ENCODE assay signal across 1 cellular context in the genomic region with DNA sequence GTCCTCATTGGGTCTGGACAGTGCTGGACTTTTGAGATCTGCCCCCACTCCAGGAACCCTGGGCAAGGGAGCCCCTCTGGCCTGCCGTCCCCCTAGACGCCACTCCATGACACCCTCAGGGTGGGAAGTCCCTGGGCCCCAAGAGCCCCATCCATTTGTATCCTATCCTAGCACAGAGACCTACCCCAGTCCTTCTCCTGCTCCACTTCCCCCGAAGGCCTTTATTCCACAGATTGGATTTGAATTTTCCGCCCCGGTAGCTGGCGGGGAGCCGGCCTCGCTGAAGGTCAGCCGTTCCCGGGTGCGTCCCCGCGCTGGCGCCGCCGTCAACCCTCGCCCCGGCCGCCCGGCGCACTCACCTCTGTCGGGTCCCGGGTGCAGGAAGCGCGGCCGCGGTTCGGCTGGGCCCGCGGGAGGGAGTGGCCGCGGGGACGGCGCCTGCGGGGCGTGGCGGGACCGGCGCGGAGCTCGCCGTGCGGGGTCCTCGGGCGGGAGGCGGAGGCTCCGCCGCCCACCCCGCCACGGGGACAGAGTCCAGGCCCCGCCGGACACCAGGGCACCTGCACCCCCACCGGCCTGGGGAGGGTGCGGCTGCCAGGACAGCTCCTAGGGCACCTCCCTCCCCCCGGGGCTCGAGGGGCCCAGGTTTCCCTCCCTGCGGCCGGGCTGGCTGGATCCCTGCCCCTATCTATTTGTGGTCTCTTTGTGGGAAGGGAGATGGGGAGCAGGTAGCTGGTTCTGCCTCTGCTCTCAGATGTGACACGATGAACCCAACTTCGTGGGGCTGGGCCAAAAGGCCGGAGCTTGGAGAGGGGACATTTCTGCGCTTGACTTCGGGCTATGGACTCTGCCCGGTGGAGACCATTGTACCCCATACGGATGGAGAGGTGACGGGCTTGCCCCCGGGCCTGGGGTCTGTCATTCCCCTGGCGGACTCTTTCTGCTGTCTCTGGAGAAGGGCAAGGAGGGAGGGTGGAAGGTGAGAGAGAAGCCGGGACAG.
TF ChIP-seq lines count a peak whose summit lies in the region.

No MANE protein-coding gene starts in this region.

TF ChIP-seq in K562, 482 proteins besides CTCF, POLR2A, EP300 and RAD21 (continued from another document and continues in another):
- TF ChIP-seq, protein P1, sequence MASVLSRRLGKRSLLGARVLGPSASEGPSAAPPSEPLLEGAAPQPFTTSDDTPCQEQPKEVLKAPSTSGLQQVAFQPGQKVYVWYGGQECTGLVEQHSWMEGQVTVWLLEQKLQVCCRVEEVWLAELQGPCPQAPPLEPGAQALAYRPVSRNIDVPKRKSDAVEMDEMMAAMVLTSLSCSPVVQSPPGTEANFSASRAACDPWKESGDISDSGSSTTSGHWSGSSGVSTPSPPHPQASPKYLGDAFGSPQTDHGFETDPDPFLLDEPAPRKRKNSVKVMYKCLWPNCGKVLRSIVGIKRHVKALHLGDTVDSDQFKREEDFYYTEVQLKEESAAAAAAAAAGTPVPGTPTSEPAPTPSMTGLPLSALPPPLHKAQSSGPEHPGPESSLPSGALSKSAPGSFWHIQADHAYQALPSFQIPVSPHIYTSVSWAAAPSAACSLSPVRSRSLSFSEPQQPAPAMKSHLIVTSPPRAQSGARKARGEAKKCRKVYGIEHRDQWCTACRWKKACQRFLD (CRISPR knock-in tag; IDR thresholded peaks at IDR 0.05): 0 out of 2 replicates have a peak, but pooled peaks have one; percentile 51
- TF ChIP-seq, protein P2, sequence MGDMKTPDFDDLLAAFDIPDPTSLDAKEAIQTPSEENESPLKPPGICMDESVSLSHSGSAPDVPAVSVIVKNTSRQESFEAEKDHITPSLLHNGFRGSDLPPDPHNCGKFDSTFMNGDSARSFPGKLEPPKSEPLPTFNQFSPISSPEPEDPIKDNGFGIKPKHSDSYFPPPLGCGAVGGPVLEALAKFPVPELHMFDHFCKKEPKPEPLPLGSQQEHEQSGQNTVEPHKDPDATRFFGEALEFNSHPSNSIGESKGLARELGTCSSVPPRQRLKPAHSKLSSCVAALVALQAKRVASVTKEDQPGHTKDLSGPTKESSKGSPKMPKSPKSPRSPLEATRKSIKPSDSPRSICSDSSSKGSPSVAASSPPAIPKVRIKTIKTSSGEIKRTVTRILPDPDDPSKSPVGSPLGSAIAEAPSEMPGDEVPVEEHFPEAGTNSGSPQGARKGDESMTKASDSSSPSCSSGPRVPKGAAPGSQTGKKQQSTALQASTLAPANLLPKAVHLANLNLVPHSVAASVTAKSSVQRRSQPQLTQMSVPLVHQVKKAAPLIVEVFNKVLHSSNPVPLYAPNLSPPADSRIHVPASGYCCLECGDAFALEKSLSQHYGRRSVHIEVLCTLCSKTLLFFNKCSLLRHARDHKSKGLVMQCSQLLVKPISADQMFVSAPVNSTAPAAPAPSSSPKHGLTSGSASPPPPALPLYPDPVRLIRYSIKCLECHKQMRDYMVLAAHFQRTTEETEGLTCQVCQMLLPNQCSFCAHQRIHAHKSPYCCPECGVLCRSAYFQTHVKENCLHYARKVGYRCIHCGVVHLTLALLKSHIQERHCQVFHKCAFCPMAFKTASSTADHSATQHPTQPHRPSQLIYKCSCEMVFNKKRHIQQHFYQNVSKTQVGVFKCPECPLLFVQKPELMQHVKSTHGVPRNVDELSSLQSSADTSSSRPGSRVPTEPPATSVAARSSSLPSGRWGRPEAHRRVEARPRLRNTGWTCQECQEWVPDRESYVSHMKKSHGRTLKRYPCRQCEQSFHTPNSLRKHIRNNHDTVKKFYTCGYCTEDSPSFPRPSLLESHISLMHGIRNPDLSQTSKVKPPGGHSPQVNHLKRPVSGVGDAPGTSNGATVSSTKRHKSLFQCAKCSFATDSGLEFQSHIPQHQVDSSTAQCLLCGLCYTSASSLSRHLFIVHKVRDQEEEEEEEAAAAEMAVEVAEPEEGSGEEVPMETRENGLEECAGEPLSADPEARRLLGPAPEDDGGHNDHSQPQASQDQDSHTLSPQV (IDR thresholded peaks at IDR 0.05): peak; percentile 57; the same call in 1 of the 2 replicates
- TF ChIP-seq, protein P3, sequence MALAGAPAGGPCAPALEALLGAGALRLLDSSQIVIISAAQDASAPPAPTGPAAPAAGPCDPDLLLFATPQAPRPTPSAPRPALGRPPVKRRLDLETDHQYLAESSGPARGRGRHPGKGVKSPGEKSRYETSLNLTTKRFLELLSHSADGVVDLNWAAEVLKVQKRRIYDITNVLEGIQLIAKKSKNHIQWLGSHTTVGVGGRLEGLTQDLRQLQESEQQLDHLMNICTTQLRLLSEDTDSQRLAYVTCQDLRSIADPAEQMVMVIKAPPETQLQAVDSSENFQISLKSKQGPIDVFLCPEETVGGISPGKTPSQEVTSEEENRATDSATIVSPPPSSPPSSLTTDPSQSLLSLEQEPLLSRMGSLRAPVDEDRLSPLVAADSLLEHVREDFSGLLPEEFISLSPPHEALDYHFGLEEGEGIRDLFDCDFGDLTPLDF (CRISPR knock-in tag; IDR thresholded peaks at IDR 0.05): no peak
- no peak for TF ChIP-seq TRIM28 (IDR thresholded peaks at IDR 0.05)
- no peak for TF ChIP-seq FUS (optimal IDR thresholded peaks at IDR 0.05; ENCODE audit: low read depth, low read length)
- TF ChIP-seq ZKSCAN3 (CRISPR knock-in tag; IDR thresholded peaks at IDR 0.05): no peak
- no peak for TF ChIP-seq ZEB2 (IDR thresholded peaks at IDR 0.05)
- TF ChIP-seq, protein P4, sequence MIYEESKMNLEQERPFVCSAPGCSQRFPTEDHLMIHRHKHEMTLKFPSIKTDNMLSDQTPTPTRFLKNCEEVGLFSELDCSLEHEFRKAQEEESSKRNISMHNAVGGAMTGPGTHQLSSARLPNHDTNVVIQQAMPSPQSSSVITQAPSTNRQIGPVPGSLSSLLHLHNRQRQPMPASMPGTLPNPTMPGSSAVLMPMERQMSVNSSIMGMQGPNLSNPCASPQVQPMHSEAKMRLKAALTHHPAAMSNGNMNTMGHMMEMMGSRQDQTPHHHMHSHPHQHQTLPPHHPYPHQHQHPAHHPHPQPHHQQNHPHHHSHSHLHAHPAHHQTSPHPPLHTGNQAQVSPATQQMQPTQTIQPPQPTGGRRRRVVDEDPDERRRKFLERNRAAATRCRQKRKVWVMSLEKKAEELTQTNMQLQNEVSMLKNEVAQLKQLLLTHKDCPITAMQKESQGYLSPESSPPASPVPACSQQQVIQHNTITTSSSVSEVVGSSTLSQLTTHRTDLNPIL (CRISPR knock-in tag; IDR thresholded peaks at IDR 0.05): no peak
- TF ChIP-seq, protein P5, sequence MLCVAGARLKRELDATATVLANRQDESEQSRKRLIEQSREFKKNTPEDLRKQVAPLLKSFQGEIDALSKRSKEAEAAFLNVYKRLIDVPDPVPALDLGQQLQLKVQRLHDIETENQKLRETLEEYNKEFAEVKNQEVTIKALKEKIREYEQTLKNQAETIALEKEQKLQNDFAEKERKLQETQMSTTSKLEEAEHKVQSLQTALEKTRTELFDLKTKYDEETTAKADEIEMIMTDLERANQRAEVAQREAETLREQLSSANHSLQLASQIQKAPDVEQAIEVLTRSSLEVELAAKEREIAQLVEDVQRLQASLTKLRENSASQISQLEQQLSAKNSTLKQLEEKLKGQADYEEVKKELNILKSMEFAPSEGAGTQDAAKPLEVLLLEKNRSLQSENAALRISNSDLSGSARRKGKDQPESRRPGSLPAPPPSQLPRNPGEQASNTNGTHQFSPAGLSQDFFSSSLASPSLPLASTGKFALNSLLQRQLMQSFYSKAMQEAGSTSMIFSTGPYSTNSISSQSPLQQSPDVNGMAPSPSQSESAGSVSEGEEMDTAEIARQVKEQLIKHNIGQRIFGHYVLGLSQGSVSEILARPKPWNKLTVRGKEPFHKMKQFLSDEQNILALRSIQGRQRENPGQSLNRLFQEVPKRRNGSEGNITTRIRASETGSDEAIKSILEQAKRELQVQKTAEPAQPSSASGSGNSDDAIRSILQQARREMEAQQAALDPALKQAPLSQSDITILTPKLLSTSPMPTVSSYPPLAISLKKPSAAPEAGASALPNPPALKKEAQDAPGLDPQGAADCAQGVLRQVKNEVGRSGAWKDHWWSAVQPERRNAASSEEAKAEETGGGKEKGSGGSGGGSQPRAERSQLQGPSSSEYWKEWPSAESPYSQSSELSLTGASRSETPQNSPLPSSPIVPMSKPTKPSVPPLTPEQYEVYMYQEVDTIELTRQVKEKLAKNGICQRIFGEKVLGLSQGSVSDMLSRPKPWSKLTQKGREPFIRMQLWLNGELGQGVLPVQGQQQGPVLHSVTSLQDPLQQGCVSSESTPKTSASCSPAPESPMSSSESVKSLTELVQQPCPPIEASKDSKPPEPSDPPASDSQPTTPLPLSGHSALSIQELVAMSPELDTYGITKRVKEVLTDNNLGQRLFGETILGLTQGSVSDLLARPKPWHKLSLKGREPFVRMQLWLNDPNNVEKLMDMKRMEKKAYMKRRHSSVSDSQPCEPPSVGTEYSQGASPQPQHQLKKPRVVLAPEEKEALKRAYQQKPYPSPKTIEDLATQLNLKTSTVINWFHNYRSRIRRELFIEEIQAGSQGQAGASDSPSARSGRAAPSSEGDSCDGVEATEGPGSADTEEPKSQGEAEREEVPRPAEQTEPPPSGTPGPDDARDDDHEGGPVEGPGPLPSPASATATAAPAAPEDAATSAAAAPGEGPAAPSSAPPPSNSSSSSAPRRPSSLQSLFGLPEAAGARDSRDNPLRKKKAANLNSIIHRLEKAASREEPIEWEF (CRISPR knock-in tag; IDR thresholded peaks at IDR 0.05): no peak
- peak in 1 of 2 experiments; percentile 25; a peak in 2 of 4 replicates for TF ChIP-seq NRF1 (conservative IDR thresholded peaks at IDR 0.05 in 1 of 2, IDR thresholded peaks at IDR 0.05 in 1 of 2)
- TF ChIP-seq, protein P6, sequence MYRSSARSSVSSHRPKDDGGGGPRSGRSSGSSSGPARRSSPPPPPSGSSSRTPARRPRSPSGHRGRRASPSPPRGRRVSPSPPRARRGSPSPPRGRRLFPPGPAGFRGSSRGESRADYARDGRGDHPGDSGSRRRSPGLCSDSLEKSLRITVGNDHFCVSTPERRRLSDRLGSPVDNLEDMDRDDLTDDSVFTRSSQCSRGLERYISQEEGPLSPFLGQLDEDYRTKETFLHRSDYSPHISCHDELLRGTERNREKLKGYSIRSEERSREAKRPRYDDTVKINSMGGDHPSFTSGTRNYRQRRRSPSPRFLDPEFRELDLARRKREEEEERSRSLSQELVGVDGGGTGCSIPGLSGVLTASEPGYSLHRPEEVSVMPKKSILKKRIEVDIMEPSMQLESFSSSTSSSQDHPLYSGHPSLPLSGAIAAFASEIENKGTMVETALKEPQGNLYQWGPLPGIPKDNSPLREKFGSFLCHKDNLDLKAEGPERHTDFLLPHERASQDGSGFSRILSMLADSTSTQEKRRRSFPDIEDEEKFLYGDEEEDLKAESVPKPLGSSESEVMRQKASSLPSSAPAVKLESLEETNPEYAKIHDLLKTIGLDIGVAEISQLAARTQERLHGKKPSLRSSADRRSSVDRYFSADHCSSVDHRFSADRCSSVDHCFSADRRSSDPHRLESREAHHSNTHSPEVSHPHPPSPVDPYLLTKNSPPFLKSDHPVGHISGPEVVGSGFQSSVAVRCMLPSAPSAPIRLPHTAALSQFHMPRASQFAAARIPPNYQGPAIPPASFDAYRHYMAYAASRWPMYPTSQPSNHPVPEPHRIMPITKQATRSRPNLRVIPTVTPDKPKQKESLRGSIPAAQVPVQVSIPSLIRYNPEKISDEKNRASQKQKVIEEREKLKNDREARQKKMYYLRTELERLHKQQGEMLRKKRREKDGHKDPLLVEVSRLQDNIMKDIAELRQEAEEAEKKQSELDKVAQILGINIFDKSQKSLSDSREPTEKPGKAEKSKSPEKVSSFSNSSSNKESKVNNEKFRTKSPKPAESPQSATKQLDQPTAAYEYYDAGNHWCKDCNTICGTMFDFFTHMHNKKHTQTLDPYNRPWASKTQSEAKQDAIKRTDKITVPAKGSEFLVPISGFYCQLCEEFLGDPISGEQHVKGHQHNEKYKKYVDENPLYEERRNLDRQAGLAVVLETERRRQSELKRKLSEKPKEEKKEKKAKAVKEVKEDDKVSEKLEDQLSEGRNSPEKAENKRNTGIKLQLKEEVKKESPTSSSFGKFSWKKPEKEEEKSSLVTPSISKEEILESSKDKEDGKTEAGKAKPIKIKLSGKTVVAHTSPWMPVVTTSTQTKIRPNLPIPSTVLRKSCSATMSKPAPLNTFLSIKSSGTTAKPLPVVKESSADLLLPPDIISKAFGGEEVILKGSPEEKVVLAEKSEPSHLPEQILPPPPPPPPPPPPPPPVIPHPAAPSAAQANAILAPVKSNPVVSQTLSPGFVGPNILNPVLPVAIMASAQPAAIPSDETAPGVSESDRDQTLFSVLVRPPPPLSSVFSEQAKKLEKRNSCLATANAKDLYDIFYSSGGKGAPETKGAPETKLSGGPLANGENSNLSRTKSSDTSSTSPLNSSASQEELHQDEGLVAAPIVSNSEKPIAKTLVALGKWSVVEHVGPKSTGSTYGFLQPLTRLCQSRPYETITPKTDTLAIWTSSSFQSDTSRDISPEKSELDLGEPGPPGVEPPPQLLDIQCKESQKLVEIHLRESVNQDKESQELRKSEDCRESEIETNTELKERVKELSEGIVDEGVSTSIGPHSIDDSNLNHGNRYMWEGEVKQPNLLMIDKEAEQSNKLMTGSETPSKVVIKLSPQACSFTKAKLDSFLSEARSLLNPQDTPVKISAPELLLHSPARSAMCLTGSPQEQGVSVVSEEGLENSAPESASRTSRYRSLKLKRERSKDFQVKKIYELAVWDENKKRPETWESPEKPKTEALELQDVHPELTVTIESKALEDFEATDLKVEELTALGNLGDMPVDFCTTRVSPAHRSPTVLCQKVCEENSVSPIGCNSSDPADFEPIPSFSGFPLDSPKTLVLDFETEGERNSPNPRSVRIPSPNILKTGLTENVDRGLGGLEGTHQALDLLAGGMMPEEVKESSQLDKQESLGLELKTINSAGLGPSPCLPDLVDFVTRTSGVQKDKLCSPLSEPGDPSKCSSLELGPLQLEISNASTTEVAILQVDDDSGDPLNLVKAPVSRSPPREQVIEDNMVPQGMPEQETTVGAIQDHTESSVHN (IDR thresholded peaks at IDR 0.05; ENCODE audit: borderline replicate concordance in 1 of 2, low read depth in 1 of 2): no peak
- TF ChIP-seq, protein P7, sequence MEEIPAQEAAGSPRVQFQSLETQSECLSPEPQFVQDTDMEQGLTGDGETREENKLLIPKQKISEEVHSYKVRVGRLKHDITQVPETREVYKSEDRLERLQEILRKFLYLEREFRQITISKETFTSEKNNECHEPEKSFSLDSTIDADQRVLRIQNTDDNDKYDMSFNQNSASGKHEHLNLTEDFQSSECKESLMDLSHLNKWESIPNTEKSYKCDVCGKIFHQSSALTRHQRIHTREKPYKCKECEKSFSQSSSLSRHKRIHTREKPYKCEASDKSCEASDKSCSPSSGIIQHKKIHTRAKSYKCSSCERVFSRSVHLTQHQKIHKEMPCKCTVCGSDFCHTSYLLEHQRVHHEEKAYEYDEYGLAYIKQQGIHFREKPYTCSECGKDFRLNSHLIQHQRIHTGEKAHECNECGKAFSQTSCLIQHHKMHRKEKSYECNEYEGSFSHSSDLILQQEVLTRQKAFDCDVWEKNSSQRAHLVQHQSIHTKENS (CRISPR knock-in tag; IDR thresholded peaks at IDR 0.05): no peak
- TF ChIP-seq ZFPM2 (CRISPR knock-in tag; IDR thresholded peaks at IDR 0.05): no peak
- TF ChIP-seq THRAP3 (IDR thresholded peaks at IDR 0.05; ENCODE audit: borderline replicate concordance): no peak
- no peak for TF ChIP-seq ILF3 (IDR thresholded peaks at IDR 0.05; ENCODE audit: borderline replicate concordance)
- TF ChIP-seq RBFOX2 (IDR thresholded peaks at IDR 0.05; ENCODE audit: low read depth, low read length): peak; percentile 65
- no peak for TF ChIP-seq ZNF224 (CRISPR knock-in tag; IDR thresholded peaks at IDR 0.05)
- no peak for TF ChIP-seq E2F3 (CRISPR knock-in tag; IDR thresholded peaks at IDR 0.05)
- no peak for TF ChIP-seq MECOM (CRISPR knock-in tag; IDR thresholded peaks at IDR 0.05)
- no peak for TF ChIP-seq CBX5 (IDR thresholded peaks at IDR 0.05; ENCODE audit: borderline replicate concordance, low read depth)
- no peak for TF ChIP-seq ZNF696 (CRISPR knock-in tag; conservative IDR thresholded peaks at IDR 0.05)
- TF ChIP-seq, protein P8, sequence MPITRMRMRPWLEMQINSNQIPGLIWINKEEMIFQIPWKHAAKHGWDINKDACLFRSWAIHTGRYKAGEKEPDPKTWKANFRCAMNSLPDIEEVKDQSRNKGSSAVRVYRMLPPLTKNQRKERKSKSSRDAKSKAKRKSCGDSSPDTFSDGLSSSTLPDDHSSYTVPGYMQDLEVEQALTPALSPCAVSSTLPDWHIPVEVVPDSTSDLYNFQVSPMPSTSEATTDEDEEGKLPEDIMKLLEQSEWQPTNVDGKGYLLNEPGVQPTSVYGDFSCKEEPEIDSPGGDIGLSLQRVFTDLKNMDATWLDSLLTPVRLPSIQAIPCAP (CRISPR knock-in tag; IDR thresholded peaks at IDR 0.05; ENCODE audit: borderline replicate concordance): no peak
- TF ChIP-seq PPARD (CRISPR knock-in tag; IDR thresholded peaks at IDR 0.05): no peak
